ENCODE assay signal across 19 cellular contexts in genomic region chr11:102260241-102260640, GRCh38. TPM values are rescaled to one million over a fixed set of nuclear protein-coding genes. Genes with fewer than 3 reads are reported as not detected.
DNase-seq lines count a peak whose midpoint lies in the region; ATAC-seq, FAIRE-seq and TF ChIP-seq lines count a peak whose summit lies in the region.
"Had no signal": no experiment of that assay in that cellular context is flagged by ENCODE, and none has a peak within 500 bp of the region (broad histone marks: within the 10 kb centered on the region; RNA-seq: fewer than 3 reads in every experiment).

No MANE protein-coding gene starts in this region.

- H4K20me1 ChIP-seq in astrocyte (ENCODE audit: insufficient read depth, low read length) (no peaks in the 10 kb centered on the region), keratinocyte (ENCODE audit: control insufficient read depth, extremely low read depth, insufficient read depth, low read length) (no peaks in the 10 kb centered on the region)
- H4K20me1 ChIP-seq: BLaER1 had no signal

- no peaks in the 10 kb centered on the region for H3K27me3 Mint-ChIP-seq in astrocyte (ENCODE audit: low read depth, unreplicated experiment)
- H3K27me3 Mint-ChIP-seq: CD4-positive, alpha-beta memory T cell had no signal

- H3K79me2 ChIP-seq in astrocyte (ENCODE audit: insufficient read depth, low read length) (no peaks in the 10 kb centered on the region), keratinocyte (ENCODE audit: control insufficient read depth, insufficient read depth, low read length) (no peaks in the 10 kb centered on the region)

- POLR2A ChIA-PET in GM10248 (lab: Yijun Ruan, JAX), result no interaction called here

- H3K9me3 ChIP-seq in astrocyte (ENCODE audit: insufficient read depth, low read depth, low read length) (no peaks in the 10 kb centered on the region), keratinocyte (ENCODE audit: control insufficient read depth, low read depth, low read length) (no peaks in the 10 kb centered on the region)
- H3K9me3 ChIP-seq: BLaER1 had no signal

- H3K9me1 ChIP-seq in keratinocyte (ENCODE audit: control insufficient read depth, extremely low read depth, insufficient read depth, low read length), result no peaks in the 10 kb centered on the region

- H3K27ac ChIP-seq in astrocyte (ENCODE audit: low read depth, low read length) (no peak overlapping the region), keratinocyte (ENCODE audit: control insufficient read depth, insufficient read depth, low read length) (no peak overlapping the region)
- H3K27ac ChIP-seq: BLaER1 had no signal

- H3K9ac ChIP-seq in astrocyte (ENCODE audit: low read length), result no peak overlapping the region
- H3K9ac ChIP-seq in keratinocyte (ENCODE audit: control insufficient read depth, extremely low read depth, insufficient read depth, low read length), result no peak overlapping the region
- H3K9ac ChIP-seq: BLaER1 had no signal

- H2AFZ ChIP-seq in astrocyte (ENCODE audit: low read depth, low read length) (no peak overlapping the region), keratinocyte (ENCODE audit: control insufficient read depth, low read length) (peak overlapping the region; percentile 33)

- no peak overlapping the region for H3K4me3 ChIP-seq in astrocyte (ENCODE audit: insufficient read depth, low read depth, low read length)
- no peak overlapping the region for H3K4me3 ChIP-seq in keratinocyte (ENCODE audit: control insufficient read depth in 2 of 3, extremely low read depth in 1 of 3, insufficient read depth in 2 of 3, low read depth in 1 of 3, low read length in 3 of 3)
- H3K4me3 ChIP-seq: BLaER1 had no signal

- H3K4me3 Mint-ChIP-seq in astrocyte (ENCODE audit: unreplicated experiment), result no peak overlapping the region
- H3K4me3 Mint-ChIP-seq: CD4-positive, alpha-beta memory T cell had no signal

- no peak for FAIRE-seq in astrocyte (lab: Jason Lieb, UNC)
- FAIRE-seq in keratinocyte (lab: Jason Lieb, UNC), result peak; percentile 64
- FAIRE-seq: GM12892, GM18507, RCC 7860 had no signal

- no peaks in the 10 kb centered on the region for H3K36me3 ChIP-seq in astrocyte (ENCODE audit: insufficient read depth, low read length)
- H3K36me3 ChIP-seq in keratinocyte (ENCODE audit: control insufficient read depth in 2 of 2, extremely low read depth in 1 of 2, insufficient read depth in 2 of 2, low read length in 2 of 2), result no peaks in the 10 kb centered on the region
- H3K36me3 ChIP-seq: BLaER1 had no signal

- dilution Hi-C loops in keratinocyte (cut with MboI; ENCODE audit: extremely low pct_ligation_motif_present, low sequenced_read_pairs), result no loop called here

- CTCF ChIA-PET in GM10248 (lab: Yijun Ruan, JAX), result interaction anchor here (1.6 kb wide), 1 partner anchor 9 kb away, joined by 9 read pairs; no protein-coding TSS in a partner anchor

- peaks cover 9% of the 10 kb centered on the region for H3K4me1 ChIP-seq in astrocyte (ENCODE audit: insufficient read depth, low read length)
- H3K4me1 ChIP-seq in keratinocyte (ENCODE audit: control insufficient read depth, extremely low read depth, insufficient read depth, low read length), result peaks cover 29% of the 10 kb centered on the region
- H3K4me1 ChIP-seq: BLaER1 had no signal

- no peaks in the 10 kb centered on the region for H3K9me3 Mint-ChIP-seq in astrocyte (ENCODE audit: unreplicated experiment)
- H3K9me3 Mint-ChIP-seq: CD4-positive, alpha-beta memory T cell had no signal

- H3K4me2 ChIP-seq in astrocyte (ENCODE audit: low read length) (no peak overlapping the region), keratinocyte (ENCODE audit: control insufficient read depth, extremely low read depth, insufficient read depth, low read depth, low read length) (no peak overlapping the region)
- H3K4me2 ChIP-seq: BLaER1 had no signal

- no peak overlapping the region for H3K27ac Mint-ChIP-seq in astrocyte (ENCODE audit: unreplicated experiment)
- H3K27ac Mint-ChIP-seq: CD4-positive, alpha-beta memory T cell had no signal

- no peaks in the 10 kb centered on the region for H3K27me3 ChIP-seq in astrocyte (ENCODE audit: insufficient read depth, low read length)
- H3K27me3 ChIP-seq in keratinocyte (ENCODE audit: control insufficient read depth, extremely low read depth, insufficient read depth, low read length), result no peaks in the 10 kb centered on the region
- H3K27me3 ChIP-seq: BLaER1 had no signal

- DNase-seq in A172 (ENCODE audit: low spot score) (peak; percentile 46), HT1080 (ENCODE audit: low read depth) (peak; percentile 36), astrocyte (ENCODE audit: low read depth) (peak; percentile 84), keratinocyte (ENCODE audit: low read depth, low spot score) (no peak), GM10248 (ENCODE audit: extremely low spot score) (no peak), ureter (ENCODE audit: low spot score) (no peak)
- DNase-seq: 8988T; CD4-positive, alpha-beta memory T cell; IMR-90; NCI-H1092 treated with DMSO at 0.1 percent for 48 hours; NCI-H146; NCI-H2081 treated with DMSO at 0.1 percent for 48 hours; Right ventricle myocardium superior had no signal

- peaks cover 21% of the 10 kb centered on the region for H3K4me1 Mint-ChIP-seq in astrocyte (ENCODE audit: low read depth, unreplicated experiment)
- H3K4me1 Mint-ChIP-seq: CD4-positive, alpha-beta memory T cell had no signal

- TF ChIP-seq CTCF in astrocyte (IDR thresholded peaks at IDR 0.05; ENCODE audit: insufficient read depth, low read depth, low read length) (no peak), keratinocyte (optimal IDR thresholded peaks at IDR 0.05 in 1 of 3, IDR thresholded peaks at IDR 0.05 in 1 of 3, conservative IDR thresholded peaks at IDR 0.05 in 1 of 3; ENCODE audit: extremely low read depth in 1 of 3, insufficient read depth in 2 of 3, low read length in 3 of 3) (no peak), GM10248 (IDR thresholded peaks at IDR 0.05; ENCODE audit: control extremely low read depth, extremely low read depth, low read depth, missing control alignments) (no peak)

- ATAC-seq in HG03139 (IDR thresholded peaks at IDR 0.05; ENCODE audit: unreplicated experiment), result no peak
- ATAC-seq in HG03039 (IDR thresholded peaks at IDR 0.05; ENCODE audit: unreplicated experiment), result no peak

- H3K36me3 Mint-ChIP-seq in astrocyte (ENCODE audit: low read depth, unreplicated experiment), result no peaks in the 10 kb centered on the region
- H3K36me3 Mint-ChIP-seq: CD4-positive, alpha-beta memory T cell had no signal

RNA-seq across cellular contexts. Expression of gene BIRC3, which starts 57.0 kb away (rescaled TPM):
- 7.0 and 11.6 TPM in 2 replicates for total RNA-seq in A172 (2014; rRNA removed; shearing (Covaris generic))
- 0.27 and 0.50 TPM in 2 replicates for total RNA-seq in HT1080 (2014; rRNA removed; shearing (Covaris generic))
- polyA plus RNA-seq in HT1080 (2015; cell fraction: cytosol; rRNA removed), result 0.70 and 1.2 TPM in 2 replicates
- polyA plus RNA-seq in HT1080 (2015; cell fraction: nucleus; rRNA removed), result 1.1 and 1.3 TPM in 2 replicates
- total RNA-seq in astrocyte (2.2 and 2.6 TPM in 2 replicates), ureter (15.5 TPM)
- polyA plus RNA-seq in keratinocyte, result 1.1 to 2.1 TPM (median 1.4 TPM) in 3 replicates
- polyA plus RNA-seq in keratinocyte (2011; ENCODE audit: low read depth), result 3.8 TPM
- polyA plus RNA-seq in keratinocyte (2011; cell fraction: cytosol; rRNA removed), result 0.73 and 1.7 TPM in 2 replicates
- 1.4 and 1.6 TPM in 2 replicates for polyA plus RNA-seq in keratinocyte (2011; cell fraction: nucleus; rRNA removed)
- 1.3 and 1.8 TPM in 2 replicates for polyA plus RNA-seq in keratinocyte (2012; ENCODE audit: low replicate concordance)
- polyA minus RNA-seq in keratinocyte, result 0.92 to 2.1 TPM in 2 of 3 replicates, not detected in the other
- 2.3 TPM for polyA minus RNA-seq in keratinocyte (2011; cell fraction: cytosol; rRNA and poly(A)+ RNA removed)
- polyA minus RNA-seq in keratinocyte (2011; cell fraction: nucleus; rRNA and poly(A)+ RNA removed), result 1.9 and 2.6 TPM in 2 replicates

Comparison
In these comparisons a context has a peak if more than half of its experiments do, and no peak if none do; other contexts are left out.
1. DNase-seq: peak in A172 (single experiment), HT1080 (single experiment) and astrocyte (single experiment); none in keratinocyte (single experiment), GM10248 (single experiment) and ureter (single experiment).